8 cellular contexts compared by ENCODE assay signal in genomic region chr2:6866239-6866745, GRCh38. TPM values are rescaled to one million over a fixed set of nuclear protein-coding genes. Genes with fewer than 3 reads are reported as not detected.
DNase-seq lines count a peak whose midpoint lies in the region; ATAC-seq and TF ChIP-seq lines count a peak whose summit lies in the region.

No MANE protein-coding gene starts in this region.

- intact Hi-C loops in vagina (cut with DNase I), result no loop called here

- H3K4me1 Mint-ChIP-seq in naive B cell, result peaks cover 7 to 19% (median 15%) of the 10 kb centered on the region in 3 donors

- H3K4me1 ChIP-seq in vagina, result peaks cover 12% of the 10 kb centered on the region

- TF ChIP-seq POLR2A in vagina (IDR thresholded peaks at IDR 0.05), result no peak

- peak; percentile 34 for ATAC-seq in HG02610 (IDR thresholded peaks at IDR 0.05; ENCODE audit: unreplicated experiment)
- peak; percentile 34 to 37 for ATAC-seq in naive B cell (ENCODE audit: low read depth in 2 of 2)

- H3K27ac Mint-ChIP-seq in naive B cell, result peak overlapping the region in 5 of 6 donors; percentile 5 to 94 (median 71)

- H3K4me3 ChIP-seq in WI38 (ENCODE audit: low read depth, low read length) (peak overlapping the region; percentile 60), epithelial cell of esophagus (ENCODE audit: low read length) (peak overlapping the region; percentile 50), vagina (peak overlapping the region; percentile 65 to 68)

- H3K36me3 ChIP-seq in vagina, result no peaks in the 10 kb centered on the region

- peaks cover 6 to 12% of the 10 kb centered on the region in 2 donors for H3K36me3 Mint-ChIP-seq in naive B cell

- peaks cover 0 to 4% (median 0%) of the 10 kb centered on the region in 7 donors for H3K9me3 Mint-ChIP-seq in naive B cell

- no peaks in the 10 kb centered on the region for H3K27me3 Mint-ChIP-seq in naive B cell

- peak; percentile 31 for DNase-seq in stimulated activated CD4-positive, alpha-beta T cell treated with anti-CD3 and anti-CD28 coated beads, Interleukin-12 subunit alpha, Interleukin-12 subunit beta, amount 100 ng/mL, for 4 hours
- no peak for DNase-seq in stimulated activated CD4-positive, alpha-beta T cell treated with anti-CD3 and anti-CD28 coated beads, Interleukin-2, amount 100 ng/mL, for 48 hours
- DNase-seq in NCI-H1092 (lab: John Stamatoyannopoulos, UW), result peak; percentile 7
- DNase-seq in epithelial cell of esophagus (ENCODE audit: low read depth), result peak; percentile 47
- no peak for DNase-seq in naive B cell
- no peak for DNase-seq in vagina (ENCODE audit: extremely low spot score in 2 of 2)

- H3K27ac ChIP-seq in vagina, result peak overlapping the region; percentile 77

- TF ChIP-seq CTCF in WI38 (IDR thresholded peaks at IDR 0.05; ENCODE audit: low read depth, low read length) (no peak), epithelial cell of esophagus (IDR thresholded peaks at IDR 0.05; ENCODE audit: insufficient read depth, low read depth, low read length, missing control alignments) (peak; percentile 60), vagina (IDR thresholded peaks at IDR 0.05) (no peak)

- no peaks in the 10 kb centered on the region for H3K27me3 ChIP-seq in vagina

- H3K9me3 ChIP-seq in vagina, result no peaks in the 10 kb centered on the region

- peak overlapping the region; percentile 92 to 97 (median 96) for H3K4me3 Mint-ChIP-seq in naive B cell

RNA-seq across cellular contexts. Expression of gene CMPK2, which starts 0.6 kb away (rescaled TPM):
- 1 to 10 TPM in 5 of 6 donors, not detected in 1; 1.1 to 7.2 (median 1.9) TPM for polyA plus RNA-seq in naive B cell (ENCODE audit: low read depth in 6 of 6)
- 5.6 TPM for total RNA-seq in vagina

RNA-seq across cellular contexts. Expression of gene RSAD2, which starts 11.3 kb away (rescaled TPM):
- 1 to 10 TPM in 5 of 6 donors, not detected in 1; 2.0 to 8.5 (median 2.4) TPM for polyA plus RNA-seq in naive B cell (ENCODE audit: low read depth in 6 of 6)
- 0.25 TPM for total RNA-seq in vagina

RNA-seq across cellular contexts. Expression of gene RNF144A, which starts 50.9 kb away (rescaled TPM):
- polyA plus RNA-seq in naive B cell (ENCODE audit: low read depth in 6 of 6), result under 1 TPM in 5 of 6 donors, not detected in 1; 0.04 to 0.92 (median 0.16) TPM
- total RNA-seq in vagina, result 17.2 TPM

Comparison
In these comparisons a context has a peak if more than half of its experiments do, and no peak if none do; other contexts are left out.
1. DNase-seq: peak in stimulated activated CD4-positive, alpha-beta T cell treated with anti-CD3 and anti-CD28 coated beads, Interleukin-12 subunit alpha, Interleukin-12 subunit beta, amount 100 ng/mL, for 4 hours (single experiment), NCI-H1092 (single experiment) and epithelial cell of esophagus (single experiment); none in stimulated activated CD4-positive, alpha-beta T cell treated with anti-CD3 and anti-CD28 coated beads, Interleukin-2, amount 100 ng/mL, for 48 hours (0 of 2), naive B cell (single experiment) and vagina (0 of 2).
2. Peak in every context shown above with its lines, with median percentiles within 50 percentile points of each other: H3K4me3 ChIP-seq.